8 cellular contexts compared by ENCODE assay signal in the genomic region with DNA sequence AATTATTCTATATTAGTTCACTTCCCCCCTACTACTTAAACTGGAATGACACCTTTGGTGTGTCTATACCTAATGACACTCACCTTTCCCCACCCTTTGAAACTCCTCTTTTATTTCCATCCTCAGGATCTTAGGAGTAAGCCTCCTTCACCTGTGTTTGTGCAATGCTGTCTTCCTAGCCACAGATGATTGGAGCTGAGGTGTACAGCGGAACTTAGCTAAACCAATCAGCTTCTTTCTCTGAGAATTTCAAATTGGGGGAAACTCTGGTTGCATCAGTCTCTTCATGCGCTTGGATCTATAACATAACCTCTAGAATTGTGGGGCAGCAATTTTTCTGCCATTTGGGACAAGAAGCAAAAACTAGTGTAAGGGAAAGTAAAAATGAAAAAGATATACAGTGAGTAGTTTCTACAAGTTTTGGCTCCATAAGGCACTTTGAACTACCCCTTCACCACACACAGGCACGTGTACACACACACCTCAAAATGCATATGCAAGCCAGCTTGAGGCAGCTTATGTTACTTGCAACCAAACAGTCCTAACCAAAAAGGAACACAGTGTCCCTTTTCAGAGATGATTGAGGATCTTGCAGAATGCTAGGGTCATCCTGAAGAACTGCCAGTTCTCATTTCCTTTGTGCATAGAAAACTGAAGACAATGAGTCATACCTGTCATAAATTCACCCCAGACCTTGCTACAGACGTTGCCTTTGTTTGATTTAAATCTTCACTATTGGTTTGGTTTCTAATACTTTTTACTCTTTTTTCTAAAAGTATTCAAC. TPM values are rescaled to one million over a fixed set of nuclear protein-coding genes. Genes with fewer than 3 reads are reported as not detected.
A peak's percentile ranks its signal among the peaks of the same experiment; 100 is the strongest.
DNase-seq lines count a peak whose midpoint lies in the region; ATAC-seq, FAIRE-seq and TF ChIP-seq lines count a peak whose summit lies in the region.

No MANE protein-coding gene starts in this region.

- CTCF ChIA-PET in PC-9 (lab: Charles Lee) (interaction anchor here (0.6 kb wide), 1 partner anchor 86 kb away, joined by 4 read pairs; no protein-coding TSS in a partner anchor), HEK293T (lab: Yijun Ruan, JAX) (no interaction called here)

- ATAC-seq in GM18499 (IDR thresholded peaks at IDR 0.05; ENCODE audit: insufficient read depth, unreplicated experiment) (peak; percentile 74), HG02642 (IDR thresholded peaks at IDR 0.05; ENCODE audit: poor library complexity, unreplicated experiment) (peak; percentile 64)

- no peaks in the 10 kb centered on the region for H3K9me2 ChIP-seq in PC-9 (ENCODE audit: insufficient read depth)

- H3K27me3 ChIP-seq in PC-9 (ENCODE audit: insufficient read depth, low read depth) = no peaks in the 10 kb centered on the region

- H3K4me3 ChIP-seq in PC-9 (no peak overlapping the region), kidney (ENCODE audit: low read length in 2 of 2) (no peak overlapping the region)

- H3K9me3 ChIP-seq in PC-9 (ENCODE audit: insufficient read depth, low read depth) (peaks cover 4% of the 10 kb centered on the region), kidney (ENCODE audit: control insufficient read depth in 1 of 2, low read length in 2 of 2) (peaks cover 3 to 5% of the 10 kb centered on the region in 2 donors)

- peaks cover 18% of the 10 kb centered on the region for H3K4me1 ChIP-seq in PC-9 (replicated peaks; ENCODE audit: insufficient read depth)
- no peaks in the 10 kb centered on the region for H3K4me1 ChIP-seq in kidney (ENCODE audit: control insufficient read depth in 1 of 2, insufficient read depth in 1 of 2, low read depth in 1 of 2, low read length in 2 of 2)

- POLR2A ChIA-PET in PC-9 (lab: Charles Lee; ENCODE audit: unreplicated experiment) (interaction anchor here (0.8 kb wide), 1 partner anchor 14 kb away, joined by 8 read pairs; no protein-coding TSS in a partner anchor), HEK293T (lab: Yijun Ruan, JAX) (no interaction called here)

- H3K27ac ChIP-seq in PC-9 (peak overlapping the region; percentile 28; the same call in 1 of the 2 replicates), kidney (ENCODE audit: low read depth in 2 of 2, low read length in 2 of 2) (no peak overlapping the region)

- no peak overlapping the region for H3K9ac ChIP-seq in kidney (ENCODE audit: low read length in 2 of 2)

- DNase-seq in PC-9 = peak in 1 of 2 experiments; percentile 81
- no peak for DNase-seq in kidney
- no peak for DNase-seq in HEK293T (ENCODE audit: extremely low spot score)
- DNase-seq in GDM1 (lab: John Stamatoyannopoulos, UW) = no peak
- no peak for DNase-seq in activated CD8-positive, alpha-beta memory T cell treated with anti-CD3 and anti-CD28 coated beads for 24 hours
- no peak for DNase-seq in DMS153 treated with DMSO at 0.1 percent for 48 hours (lab: John Stamatoyannopoulos, UW; ENCODE audit: unreplicated experiment)

- H4K20me1 ChIP-seq in PC-9 (ENCODE audit: insufficient read depth) = 0 out of 2 replicates have a peak, but pooled peaks cover 2% of the 10 kb centered on the region

- peak overlapping the region; percentile 30 for H3K4me2 ChIP-seq in PC-9

- H3K79me2 ChIP-seq in PC-9 (ENCODE audit: low read depth) = no peaks in the 10 kb centered on the region

- intact Hi-C loops in PC-9 (cut with micrococcal nuclease; ENCODE audit: unreplicated experiment) = no loop called here
- intact Hi-C loops in kidney (cut with DNase I) = no loop called here

- peak; percentile 15 for FAIRE-seq in kidney (lab: Jason Lieb, UNC)

- peaks cover 24% of the 10 kb centered on the region for H3F3A ChIP-seq in PC-9 (ENCODE audit: insufficient read depth, low read depth)

- no peak overlapping the region for H2AFZ ChIP-seq in PC-9

- no TSS peak for BruUV-seq in PC-9 (replicated peaks; lab: Mats Ljungman, UMichigan)

- H3K36me3 ChIP-seq in PC-9 (ENCODE audit: low read depth) (no peaks in the 10 kb centered on the region), kidney (ENCODE audit: control insufficient read depth in 1 of 2, insufficient read depth in 2 of 2, low read length in 2 of 2) (no peaks in the 10 kb centered on the region)

- TF ChIP-seq CTCF in PC-9 (conservative IDR thresholded peaks at IDR 0.05) (no peak), kidney (IDR thresholded peaks at IDR 0.05; ENCODE audit: borderline replicate concordance, extremely low read depth, insufficient read depth) (no peak)

TF ChIP-seq in HEK293T, 16 proteins besides CTCF, POLR2A, EP300 and RAD21:
- no peak for TF ChIP-seq BHLHE40 (IDR thresholded peaks at IDR 0.05; ENCODE audit: borderline replicate concordance)
- TF ChIP-seq CTBP1 (IDR thresholded peaks at IDR 0.05; ENCODE audit: borderline replicate concordance) = no peak
- TF ChIP-seq, protein P1, sequence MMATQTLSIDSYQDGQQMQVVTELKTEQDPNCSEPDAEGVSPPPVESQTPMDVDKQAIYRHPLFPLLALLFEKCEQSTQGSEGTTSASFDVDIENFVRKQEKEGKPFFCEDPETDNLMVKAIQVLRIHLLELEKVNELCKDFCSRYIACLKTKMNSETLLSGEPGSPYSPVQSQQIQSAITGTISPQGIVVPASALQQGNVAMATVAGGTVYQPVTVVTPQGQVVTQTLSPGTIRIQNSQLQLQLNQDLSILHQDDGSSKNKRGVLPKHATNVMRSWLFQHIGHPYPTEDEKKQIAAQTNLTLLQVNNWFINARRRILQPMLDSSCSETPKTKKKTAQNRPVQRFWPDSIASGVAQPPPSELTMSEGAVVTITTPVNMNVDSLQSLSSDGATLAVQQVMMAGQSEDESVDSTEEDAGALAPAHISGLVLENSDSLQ (IDR thresholded peaks at IDR 0.05) = no peak
- TF ChIP-seq HDGF (IDR thresholded peaks at IDR 0.05; ENCODE audit: borderline replicate concordance) = no peak
- no peak for TF ChIP-seq ELF4 (IDR thresholded peaks at IDR 0.05)
- no peak for TF ChIP-seq SUZ12 (IDR thresholded peaks at IDR 0.05)
- no peak for TF ChIP-seq ZNF384 (IDR thresholded peaks at IDR 0.05)
- no peak for TF ChIP-seq NFRKB (IDR thresholded peaks at IDR 0.05)
- no peak for TF ChIP-seq L3MBTL2 (conservative IDR thresholded peaks at IDR 0.05)
- TF ChIP-seq FOXK2 (IDR thresholded peaks at IDR 0.05) = no peak
- TF ChIP-seq FOXA1 (IDR thresholded peaks at IDR 0.05) = no peak
- no peak for TF ChIP-seq ARNT (IDR thresholded peaks at IDR 0.05)
- TF ChIP-seq FOXM1 (IDR thresholded peaks at IDR 0.05; ENCODE audit: borderline replicate concordance) = no peak
- TF ChIP-seq LEF1 (IDR thresholded peaks at IDR 0.05; ENCODE audit: borderline replicate concordance) = no peak
- no peak for TF ChIP-seq TARDBP (IDR thresholded peaks at IDR 0.05)

RNA-seq across cellular contexts. Expression of a gene that starts 36.0 kb away (rescaled TPM):
- total RNA-seq in PC-9 (2021) = 15.9 and 19.5 TPM in 2 replicates
- total RNA-seq in kidney = 14.2 TPM
- polyA plus RNA-seq in kidney (ENCODE audit: insufficient read depth, low read depth, low replicate concordance) = 1.2 TPM
